Comparison of ENCODE assay signal across 14 cellular contexts in the genomic region with DNA sequence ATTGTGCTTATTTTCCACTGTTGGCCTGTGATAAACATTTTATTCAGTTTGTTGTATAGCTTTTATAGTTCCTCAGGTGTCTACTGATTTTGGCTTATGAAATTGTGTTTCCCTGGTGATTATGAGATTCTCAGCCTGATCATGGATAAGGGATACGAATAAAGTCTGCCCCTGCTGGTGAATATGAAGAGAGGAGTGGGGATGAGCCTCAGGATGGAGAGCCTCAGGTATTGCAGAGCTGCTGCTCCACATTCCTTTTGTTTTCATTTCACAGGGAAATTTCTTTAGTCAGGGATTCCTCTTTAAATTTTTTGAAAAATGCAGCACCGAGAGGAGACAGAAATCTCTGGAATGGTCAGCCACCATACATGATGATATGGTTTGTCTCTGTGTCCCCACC. TPM values are rescaled to one million over a fixed set of nuclear protein-coding genes. Genes with fewer than 3 reads are reported as not detected.
DNase-seq lines count a peak whose midpoint lies in the region; ATAC-seq, FAIRE-seq and TF ChIP-seq lines count a peak whose summit lies in the region.
"Had no signal": no experiment of that assay in that cellular context is flagged by ENCODE, and none has a peak within 500 bp of the region (broad histone marks: within the 10 kb centered on the region; RNA-seq: fewer than 3 reads in every experiment).

No MANE protein-coding gene starts in this region.

- H3K36me3 ChIP-seq in BE2C = no peaks in the 10 kb centered on the region
- no peaks in the 10 kb centered on the region for H3K36me3 ChIP-seq in K562 (ENCODE audit: control insufficient read depth, insufficient read depth, low read length)
- no peaks in the 10 kb centered on the region for H3K36me3 ChIP-seq in keratinocyte (ENCODE audit: control insufficient read depth in 2 of 2, extremely low read depth in 1 of 2, insufficient read depth in 2 of 2, low read length in 2 of 2)
- H3K36me3 ChIP-seq in pancreas = no peaks in the 10 kb centered on the region
- H3K36me3 ChIP-seq: heart left ventricle, prostate gland had no signal

- BruUV-seq in K562 (replicated peaks; lab: Mats Ljungman, UMichigan) = no TSS peak

- H3K9me1 ChIP-seq in K562 (ENCODE audit: control insufficient read depth, insufficient read depth, low read length) (no peaks in the 10 kb centered on the region), keratinocyte (ENCODE audit: control insufficient read depth, extremely low read depth, insufficient read depth, low read length) (no peaks in the 10 kb centered on the region)

- 9% methylated on average over 1 of the region's 2 CpGs for whole genome bisulfite sequencing in K562 (ENCODE audit: insufficient coverage, low coverage, missing lambda C conversion rate)
- 63 to 70% methylated on average over 2 of the region's 2 CpGs for WGBS in pancreas, 2 donors

- no peak for TF ChIP-seq RAD21 in K562 (CRISPR knock-in tag; conservative IDR thresholded peaks at IDR 0.05 in 1 of 2, IDR thresholded peaks at IDR 0.05 in 1 of 2)

- in situ Hi-C loops in K562 (cut with MboI) = loop anchor here (25.0 kb wide), 1 partner anchor 248 kb away; a partner anchor contains a TSS

- ATAC-seq in K562 (no peak), pancreas (no peak), GM21576 (IDR thresholded peaks at IDR 0.05; ENCODE audit: unreplicated experiment) (no peak)
- ATAC-seq: heart left ventricle, mucosa of descending colon had no signal

- H2AFZ ChIP-seq in K562 (ENCODE audit: low read depth, low read length) (no peak overlapping the region), keratinocyte (ENCODE audit: control insufficient read depth, low read length) (no peak overlapping the region)

- H3K9me3 ChIP-seq in BE2C (no peaks in the 10 kb centered on the region), K562 (replicated peaks; ENCODE audit: control insufficient read depth, insufficient read depth, low read depth, low read length) (no peaks in the 10 kb centered on the region), keratinocyte (ENCODE audit: control insufficient read depth, low read depth, low read length) (no peaks in the 10 kb centered on the region), pancreas (no peaks in the 10 kb centered on the region)
- H3K9me3 ChIP-seq: heart left ventricle, mucosa of descending colon, prostate gland had no signal

- TF ChIP-seq CTCF in BE2C (IDR thresholded peaks at IDR 0.05; ENCODE audit: low read depth, low read length) (peak; percentile 41), K562 (IDR thresholded peaks at IDR 0.05 in 2 of 3, conservative IDR thresholded peaks at IDR 0.05 in 1 of 3; ENCODE audit: insufficient read depth in 2 of 3, low read depth in 1 of 3, low read length in 3 of 3) (peak in 1 of 3 experiments; percentile 23; a peak in 1 of 6 replicates), keratinocyte (optimal IDR thresholded peaks at IDR 0.05 in 1 of 3, IDR thresholded peaks at IDR 0.05 in 1 of 3, conservative IDR thresholded peaks at IDR 0.05 in 1 of 3; ENCODE audit: extremely low read depth in 1 of 3, insufficient read depth in 2 of 3, low read length in 3 of 3) (peak; percentile 32 to 33 (median 33)), pancreas (IDR thresholded peaks at IDR 0.05) (no peak)

- TF ChIP-seq POLR2A in K562 (conservative IDR thresholded peaks at IDR 0.05) = no peak

- dilution Hi-C loops in keratinocyte (cut with MboI; ENCODE audit: extremely low pct_ligation_motif_present, low sequenced_read_pairs) = no loop called here

- intact Hi-C loops in K562 (cut with micrococcal nuclease) (no loop called here), pancreas (cut with DNase I) (no loop called here)

- no peak overlapping the region for H3K4me2 ChIP-seq in K562 (ENCODE audit: insufficient read depth, low read length)
- H3K4me2 ChIP-seq in keratinocyte (ENCODE audit: control insufficient read depth, extremely low read depth, insufficient read depth, low read depth, low read length) = no peak overlapping the region

- H3K27ac ChIP-seq in K562 (ENCODE audit: extremely low read depth, low read depth, low read length) (no peak overlapping the region), keratinocyte (ENCODE audit: control insufficient read depth, insufficient read depth, low read length) (no peak overlapping the region), pancreas (no peak overlapping the region)
- H3K27ac ChIP-seq: heart left ventricle, prostate gland had no signal

- no peaks in the 10 kb centered on the region for H4K20me1 ChIP-seq in K562 (replicated peaks; ENCODE audit: control insufficient read depth, insufficient read depth, low read length)
- H4K20me1 ChIP-seq in keratinocyte (ENCODE audit: control insufficient read depth, extremely low read depth, insufficient read depth, low read length) = no peaks in the 10 kb centered on the region

- POLR2A ChIA-PET in K562 (lab: Yijun Ruan, JAX) = interaction anchor here (1.1 kb wide), 1 partner anchor 19 kb away, joined by 3 read pairs; no protein-coding TSS in a partner anchor

- H3K79me2 ChIP-seq in K562 (ENCODE audit: control insufficient read depth, insufficient read depth, low read length) (no peaks in the 10 kb centered on the region), keratinocyte (ENCODE audit: control insufficient read depth, insufficient read depth, low read length) (no peaks in the 10 kb centered on the region)

- no peak for DNase-seq in BE2C
- DNase-seq in HCEC 1CT = peak; percentile 12
- DNase-seq in K562 (ENCODE audit: extremely low read depth in 1 of 4, low spot score in 3 of 4) = peak in 2 of 4 experiments; percentile 26 to 29
- DNase-seq in keratinocyte (ENCODE audit: low read depth, low spot score) = no peak
- no peak for DNase-seq in NOMO-1 treated with dmso at 0.1 percent for 144 hours (lab: John Stamatoyannopoulos, UW; ENCODE audit: unreplicated experiment)
- DNase-seq in activated CD4-positive, alpha-beta T cell treated with anti-CD3 and anti-CD28 coated beads for 4 hours = no peak
- DNase-seq in pancreas = no peak
- DNase-seq: activated naive CD4-positive, alpha-beta T cell treated with Interleukin-2 at 50 U/mL for 16 hours; heart left ventricle; mucosa of descending colon; NCI-H1417 treated with DMSO at 0.1 percent for 48 hours; NCI-H446 treated with DMSO at 0.1 percent for 48 hours had no signal

- FAIRE-seq in K562 (lab: Jason Lieb, UNC) = no peak
- no peak for FAIRE-seq in keratinocyte (lab: Jason Lieb, UNC)
- FAIRE-seq in pancreas (lab: Jason Lieb, UNC) = no peak

- H3K9ac ChIP-seq in K562 (ENCODE audit: insufficient read depth in 1 of 2, low read depth in 2 of 2, low read length in 2 of 2) (no peak overlapping the region), keratinocyte (ENCODE audit: control insufficient read depth, extremely low read depth, insufficient read depth, low read length) (no peak overlapping the region)

- no peak overlapping the region for H3K4me3 ChIP-seq in BE2C (ENCODE audit: low read depth, low read length)
- H3K4me3 ChIP-seq in K562 = no peak overlapping the region
- H3K4me3 ChIP-seq in keratinocyte (ENCODE audit: control insufficient read depth in 2 of 3, extremely low read depth in 1 of 3, insufficient read depth in 2 of 3, low read depth in 1 of 3, low read length in 3 of 3) = no peak overlapping the region
- H3K4me3 ChIP-seq in pancreas = no peak overlapping the region
- H3K4me3 ChIP-seq: heart left ventricle, mucosa of descending colon, prostate gland had no signal

- TF ChIP-seq EP300 in K562 (IDR thresholded peaks at IDR 0.05; ENCODE audit: low read length) = no peak

- CTCF ChIA-PET in K562 (lab: Yijun Ruan, JAX; ENCODE audit: low intra/inter-chr PET ratio) = interaction anchor here (0.7 kb wide), 1 partner anchor 15 kb away, joined by 3 read pairs; a partner anchor contains a TSS

- H3K4me1 ChIP-seq in BE2C (no peaks in the 10 kb centered on the region), K562 (replicated peaks in 1 of 2; ENCODE audit: control insufficient read depth in 2 of 2, insufficient read depth in 2 of 2, low read length in 2 of 2) (no peaks in the 10 kb centered on the region; a peak in 1 of 5 replicates), keratinocyte (ENCODE audit: control insufficient read depth, extremely low read depth, insufficient read depth, low read length) (no peaks in the 10 kb centered on the region), pancreas (no peaks in the 10 kb centered on the region)
- H3K4me1 ChIP-seq: heart left ventricle, prostate gland had no signal

- H3K27me3 ChIP-seq in BE2C = peaks cover 8% of the 10 kb centered on the region
- H3K27me3 ChIP-seq in K562 (ENCODE audit: control insufficient read depth in 2 of 2, insufficient read depth in 2 of 2, low read length in 2 of 2) = no peaks in the 10 kb centered on the region
- H3K27me3 ChIP-seq in keratinocyte (ENCODE audit: control insufficient read depth, extremely low read depth, insufficient read depth, low read length) = peaks cover 3% of the 10 kb centered on the region
- H3K27me3 ChIP-seq in pancreas = peaks cover 0 to 4% (median 0%) of the 10 kb centered on the region in 4 donors

RNA-seq across cellular contexts. Expression of a gene that starts 14.7 kb away (rescaled TPM):
- polyA plus RNA-seq in BE2C (2012; ENCODE audit: insufficient read depth, insufficient read length, low read depth) = 4.9 TPM
- total RNA-seq in K562 (2011; cell fraction: chromatin; rRNA removed; ENCODE audit: low replicate concordance) = 4.9 and 6.7 TPM in 2 replicates
- 3.8 and 5.0 TPM in 2 replicates for total RNA-seq in K562 (2011; cell fraction: nucleolus; rRNA removed)
- 5.4 and 9.9 TPM in 2 replicates for total RNA-seq in K562 (2011; cell fraction: nucleoplasm; rRNA removed)
- total RNA-seq in K562 (2014; rRNA removed) = 0.82 and 0.98 TPM in 2 replicates
- 1.5 and 1.7 TPM in 2 replicates for total RNA-seq in K562 (2014; rRNA removed; fragmentation: Illumina TruSeq; extraction: Trizol)
- total RNA-seq in K562 (2015; rRNA removed; fragmentation: Illumina TruSeq; extraction: Trizol) = 0.69 and 1.4 TPM in 2 replicates
- total RNA-seq in K562 (2021) = 9.8 and 11.4 TPM in 2 replicates
- polyA plus RNA-seq in K562 (2011; rRNA removed) = 11.3 and 18.1 TPM in 2 replicates
- polyA plus RNA-seq in K562 (2011; cell fraction: cytosol; rRNA removed) = 11.5 and 18.2 TPM in 2 replicates
- polyA plus RNA-seq in K562 (2011; cell fraction: nucleus; rRNA removed) = 12.1 and 16.6 TPM in 2 replicates
- 6.3 and 12.8 TPM in 2 replicates for polyA plus RNA-seq in K562 (2012)
- polyA plus RNA-seq in K562 (2014; fragmentation: Illumina TruSeq; extraction: Trizol) = 5.2 and 6.3 TPM in 2 replicates
- polyA plus RNA-seq in K562 (2014; fragmentation: Nextera tagmentation; extraction: Ambion mirVana) = under 1 TPM; 0.60 to 0.97 TPM
- 3.0 and 6.7 TPM in 2 replicates for polyA plus RNA-seq in K562 (2014; rRNA removed)
- 12.7 and 20.1 TPM in 2 replicates for polyA minus RNA-seq in K562 (2011; rRNA and poly(A)+ RNA removed)
- 6.1 and 8.3 TPM in 2 replicates for polyA minus RNA-seq in K562 (2011; cell fraction: cytosol; rRNA and poly(A)+ RNA removed)
- polyA minus RNA-seq in K562 (2011; cell fraction: nucleus; rRNA and poly(A)+ RNA removed) = 4.3 and 4.7 TPM in 2 replicates
- 2.2 to 5.5 TPM (median 2.9 TPM) in 3 replicates for polyA plus RNA-seq in keratinocyte
- polyA plus RNA-seq in keratinocyte (2011; ENCODE audit: low read depth) = 2.1 TPM
- polyA plus RNA-seq in keratinocyte (2011; cell fraction: cytosol; rRNA removed) = 5.9 and 6.5 TPM in 2 replicates
- polyA plus RNA-seq in keratinocyte (2011; cell fraction: nucleus; rRNA removed) = 6.3 and 7.9 TPM in 2 replicates
- polyA plus RNA-seq in keratinocyte (2012; ENCODE audit: low replicate concordance) = 1.6 and 4.3 TPM in 2 replicates
- polyA minus RNA-seq in keratinocyte = 2.0 to 9.2 TPM (median 6.3 TPM) in 3 replicates
- 2.7 TPM for polyA minus RNA-seq in keratinocyte (2011; cell fraction: cytosol; rRNA and poly(A)+ RNA removed)
- polyA minus RNA-seq in keratinocyte (2011; cell fraction: nucleus; rRNA and poly(A)+ RNA removed) = 3.4 and 4.8 TPM in 2 replicates
- 1 to 10 TPM; 1.8 to 9.2 (median 5.4) TPM for total RNA-seq in pancreas
- 1 to 10 TPM; 1.6 to 3.1 TPM for polyA plus RNA-seq in pancreas

Comparison
In these comparisons a context has a peak if more than half of its experiments do, and no peak if none do; other contexts are left out.
1. CTCF ChIP-seq: peak in BE2C (single experiment) and keratinocyte (3 of 3); none in pancreas (0 of 4).